In the genomic region with DNA sequence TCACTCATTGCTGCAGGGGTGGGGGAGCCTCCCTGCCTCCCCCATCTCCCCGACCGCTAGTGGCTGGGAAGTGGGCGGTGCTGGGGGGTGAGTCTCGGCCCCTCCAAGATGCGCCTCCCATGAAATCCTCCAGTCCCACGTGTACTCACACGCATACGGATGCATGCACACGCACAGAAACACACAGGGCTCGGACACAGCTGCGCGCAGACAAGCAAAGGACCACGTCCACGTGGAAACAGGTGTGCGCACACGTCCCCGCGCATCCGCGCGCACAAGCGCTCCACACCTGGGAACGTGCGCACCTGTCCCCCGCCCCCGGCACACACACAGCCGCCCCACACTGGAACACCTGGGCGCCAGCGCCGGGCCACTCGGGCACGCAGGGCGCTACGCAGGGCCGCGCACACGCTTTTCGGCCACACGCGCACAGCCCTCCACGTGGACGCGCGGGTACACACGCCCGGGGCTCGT, we compare ENCODE assay signal across 10 cellular contexts. TPM values are rescaled to one million over a fixed set of nuclear protein-coding genes. Genes with fewer than 3 reads are reported as not detected.
DNase-seq lines count a peak whose midpoint lies in the region; ATAC-seq and TF ChIP-seq lines count a peak whose summit lies in the region.
"Had no signal": no experiment of that assay in that cellular context is flagged by ENCODE, and none has a peak within 500 bp of the region (broad histone marks: within the 10 kb centered on the region; RNA-seq: fewer than 3 reads in every experiment).

No MANE protein-coding gene starts in this region.

- H3K4me2 ChIP-seq in OCI-LY7 (ENCODE audit: low read length) = no peak overlapping the region

- no peaks in the 10 kb centered on the region for H3K36me3 ChIP-seq in heart left ventricle
- H3K36me3 ChIP-seq in urinary bladder (ENCODE audit: insufficient read depth) = no peaks in the 10 kb centered on the region
- H3K36me3 ChIP-seq in OCI-LY7 (ENCODE audit: insufficient read depth, low read length) = no peaks in the 10 kb centered on the region

- no peak for TF ChIP-seq POLR2A in heart left ventricle (IDR thresholded peaks at IDR 0.05)

- H3K4me1 Mint-ChIP-seq in naive thymus-derived CD8-positive, alpha-beta T cell = peaks cover 11 to 41% (median 25%) of the 10 kb centered on the region in 4 donors

- 1 to 3% (median 2%) methylated on average over 7 to 47 of the region's 47 CpGs for WGBS in heart left ventricle, 4 donors
- 1% methylated on average over 47 of the region's 47 CpGs for WGBS in urinary bladder

- intact Hi-C loops in heart left ventricle (cut with DNase I) (loop anchor here in 1 of 10 donors (5.0 kb wide), 1 partner anchor 37 kb away; no protein-coding TSS in a partner anchor), left ventricle myocardium superior (cut with micrococcal nuclease) (no loop called here), OCI-LY7 (cut with micrococcal nuclease; ENCODE audit: unreplicated experiment) (no loop called here)

- H3K4me3 Mint-ChIP-seq in naive thymus-derived CD8-positive, alpha-beta T cell = peak overlapping the region; percentile 72 to 89 (median 82)

- no peaks in the 10 kb centered on the region for H4K20me1 ChIP-seq in OCI-LY7 (ENCODE audit: insufficient read depth, low read length)

- H3K4me1 ChIP-seq in heart left ventricle (peaks cover 0 to 17% (median 0%) of the 10 kb centered on the region in 12 donors), urinary bladder (ENCODE audit: insufficient read depth) (no peaks in the 10 kb centered on the region), OCI-LY7 (ENCODE audit: insufficient read depth, low read length, poor library complexity, severe bottlenecking) (no peaks in the 10 kb centered on the region)

- H3K27me3 Mint-ChIP-seq in naive thymus-derived CD8-positive, alpha-beta T cell = no peaks in the 10 kb centered on the region

- no TSS peak for BruUV-seq in OCI-LY7 (replicated peaks; lab: Mats Ljungman, UMichigan)

- no peak overlapping the region for H2AFZ ChIP-seq in OCI-LY7 (ENCODE audit: low read length)

- peaks cover 0 to 26% (median 16%) of the 10 kb centered on the region in 9 donors for H3K9me3 Mint-ChIP-seq in naive thymus-derived CD8-positive, alpha-beta T cell

- CTCF ChIA-PET in OCI-LY7 (lab: Charles Lee; ENCODE audit: unreplicated experiment) = no interaction called here

- TF ChIP-seq CTCF in heart left ventricle (IDR thresholded peaks at IDR 0.05) (no peak), OCI-LY7 (conservative IDR thresholded peaks at IDR 0.05; ENCODE audit: low read length) (no peak)

- H3K4me3 ChIP-seq in heart left ventricle (peak overlapping the region in 10 of 12 donors; percentile 10 to 59 (median 41)), urinary bladder (ENCODE audit: low read depth, low read length) (peak overlapping the region; percentile 32), OCI-LY7 (ENCODE audit: low read depth, low read length, poor library complexity, severe bottlenecking) (no peak overlapping the region)

- DNase-seq in heart left ventricle (no peak), left ventricle myocardium superior (no peak), NCI-H1105 (lab: John Stamatoyannopoulos, UW) (no peak), OCI-LY7 (ENCODE audit: low spot score) (no peak)
- peak; percentile 14 for DNase-seq in activated naive CD8-positive, alpha-beta T cell treated with anti-CD3 and anti-CD28 coated beads, Interleukin-2, amount 50 U/mL, for 16 hours (ENCODE audit: low read depth, low spot score)
- DNase-seq in naive thymus-derived CD8-positive, alpha-beta T cell = peak in 3 of 10 donors; percentile 31 to 36 (median 35)
- DNase-seq: DMS79 had no signal

- peaks cover 6 to 52% (median 27%) of the 10 kb centered on the region in 9 donors for H3K27me3 ChIP-seq in heart left ventricle

- H3K9me3 ChIP-seq in heart left ventricle = peaks cover 0 to 24% (median 20%) of the 10 kb centered on the region in 12 donors
- peaks cover 8% of the 10 kb centered on the region; the same call in 1 of the 2 replicates for H3K9me3 ChIP-seq in OCI-LY7 (ENCODE audit: low read length)

- peak overlapping the region in 1 of 12 donors; percentile 49 for H3K27ac ChIP-seq in heart left ventricle
- no peak overlapping the region for H3K27ac ChIP-seq in urinary bladder (ENCODE audit: low read depth)
- H3K27ac ChIP-seq in OCI-LY7 (ENCODE audit: low read depth, low read length, poor library complexity, severe bottlenecking) = no peak overlapping the region

- no peaks in the 10 kb centered on the region for H3K9me2 ChIP-seq in OCI-LY7 (ENCODE audit: insufficient read depth, low read length)

- no peaks in the 10 kb centered on the region for H3K79me2 ChIP-seq in OCI-LY7 (ENCODE audit: insufficient read depth, low read depth, low read length)

- H3K36me3 Mint-ChIP-seq in naive thymus-derived CD8-positive, alpha-beta T cell = peaks cover 10 to 20% (median 12%) of the 10 kb centered on the region in 3 donors

- POLR2A ChIA-PET in naive thymus-derived CD8-positive, alpha-beta T cell (lab: Charles Lee) = interaction anchor here (1.4 kb wide), 1 partner anchor 23 kb away, joined by 7 read pairs; a partner anchor contains a TSS
- POLR2A ChIA-PET in OCI-LY7 (lab: Charles Lee) = no interaction called here

- H3K27ac Mint-ChIP-seq in naive thymus-derived CD8-positive, alpha-beta T cell = peak overlapping the region in 5 of 10 donors; percentile 29 to 77 (median 44)

- ATAC-seq in heart left ventricle (no peak), left ventricle myocardium superior (no peak), HG03439 (IDR thresholded peaks at IDR 0.05; ENCODE audit: unreplicated experiment) (no peak)
- ATAC-seq in naive thymus-derived CD8-positive, alpha-beta T cell = peak; percentile 55 to 57

RNA-seq across cellular contexts. Expression of a gene that starts 0.7 kb away (rescaled TPM):
- total RNA-seq in heart left ventricle (1 to 10 TPM in 4 of 9 donors, under 1 TPM in 5; 0.20 to 8.9 (median 0.70) TPM), left ventricle myocardium superior (0.62 TPM), urinary bladder (0.53 TPM), OCI-LY7 (2022) (not detected in 2 replicates)
- polyA plus RNA-seq in heart left ventricle (under 1 TPM; 0.57 to 1.00 TPM), urinary bladder (1.3 TPM)
- 1 to 10 TPM; 1.7 to 2.9 TPM for total RNA-seq in naive thymus-derived CD8-positive, alpha-beta T cell
- polyA plus RNA-seq in naive thymus-derived CD8-positive, alpha-beta T cell = 10 to 100 TPM; 25.2 to 69.6 (median 25.9) TPM
- not detected in 2 replicates for total RNA-seq in OCI-LY7 (2014; rRNA removed; shearing (Covaris generic))

RNA-seq across cellular contexts. Expression of a gene that starts 13.5 kb away (rescaled TPM):
- total RNA-seq in heart left ventricle (not detected), left ventricle myocardium superior (not detected), urinary bladder (not detected), OCI-LY7 (2022) (not detected in 2 replicates)
- polyA plus RNA-seq in heart left ventricle (not detected), urinary bladder (not detected)
- total RNA-seq in naive thymus-derived CD8-positive, alpha-beta T cell = not detected
- not detected for polyA plus RNA-seq in naive thymus-derived CD8-positive, alpha-beta T cell
- total RNA-seq in OCI-LY7 (2014; rRNA removed; shearing (Covaris generic)) = not detected in 2 replicates
- total RNA-seq: kidney epithelial cell had no signal

RNA-seq across cellular contexts. Expression of a gene that starts 23.0 kb away (rescaled TPM):
- total RNA-seq in heart left ventricle (10 to 100 TPM; 58.9 to 96.9 (median 69.1) TPM), left ventricle myocardium superior (70.8 TPM), urinary bladder (23.0 TPM), OCI-LY7 (2022) (60.4 and 66.6 TPM in 2 replicates)
- polyA plus RNA-seq in heart left ventricle (100 to 1,000 TPM in 1 of 2 donors, 10 to 100 TPM in 1; 76.8 to 153 TPM), urinary bladder (61.9 TPM)
- total RNA-seq in naive thymus-derived CD8-positive, alpha-beta T cell = 10 to 100 TPM; 51.6 to 51.9 TPM
- 100 to 1,000 TPM in 2 of 3 donors, 10 to 100 TPM in 1; 92.5 to 168 (median 120) TPM for polyA plus RNA-seq in naive thymus-derived CD8-positive, alpha-beta T cell
- 88.7 and 93.1 TPM in 2 replicates for total RNA-seq in OCI-LY7 (2014; rRNA removed; shearing (Covaris generic))

RNA-seq across cellular contexts. Expression of a gene that starts 24.0 kb away (rescaled TPM):
- 10 to 100 TPM in 6 of 9 donors, 1 to 10 TPM in 3; 8.8 to 28.7 (median 13.8) TPM for total RNA-seq in heart left ventricle
- polyA plus RNA-seq in heart left ventricle = 10 to 100 TPM; 11.6 to 22.1 TPM
- total RNA-seq in left ventricle myocardium superior = 12.5 TPM
- total RNA-seq in naive thymus-derived CD8-positive, alpha-beta T cell = 10 to 100 TPM; 72.8 to 80.4 TPM
- polyA plus RNA-seq in naive thymus-derived CD8-positive, alpha-beta T cell = 10 to 100 TPM; 25.0 to 33.0 (median 27.1) TPM
- 10.4 TPM for total RNA-seq in urinary bladder
- polyA plus RNA-seq in urinary bladder = 21.7 TPM
- total RNA-seq in OCI-LY7 (2014; rRNA removed; shearing (Covaris generic)) = 34.7 and 40.4 TPM in 2 replicates
- 25.1 and 28.7 TPM in 2 replicates for total RNA-seq in OCI-LY7 (2022)

Comparison
In these comparisons a context has a peak if more than half of its experiments do, and no peak if none do; other contexts are left out.
1. ATAC-seq: peak in naive thymus-derived CD8-positive, alpha-beta T cell (2 of 2); none in heart left ventricle (0 of 4), left ventricle myocardium superior (single experiment) and HG03439 (single experiment).